ENCODE assay signal across 9 cellular contexts in the genomic region with DNA sequence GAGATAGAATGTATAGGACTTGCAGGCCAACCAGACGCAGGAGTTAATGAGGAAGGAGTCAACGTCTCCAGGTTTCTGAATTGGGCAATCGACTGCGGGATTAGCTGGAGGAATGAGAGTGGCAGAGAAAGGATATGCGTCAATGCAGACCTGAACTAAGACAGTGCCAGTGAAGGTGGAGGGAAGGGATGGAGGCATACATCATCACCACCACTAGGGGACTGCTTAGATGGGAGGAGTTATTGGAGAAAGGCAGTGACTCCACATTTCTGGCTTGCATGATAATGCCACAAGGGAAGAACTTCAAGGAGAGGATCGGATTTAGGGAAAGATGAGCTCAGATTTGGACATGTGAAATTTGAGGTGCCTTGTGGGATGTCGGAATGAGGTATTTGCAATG. TPM values are rescaled to one million over a fixed set of nuclear protein-coding genes. Genes with fewer than 3 reads are reported as not detected.
DNase-seq lines count a peak whose midpoint lies in the region; FAIRE-seq and TF ChIP-seq lines count a peak whose summit lies in the region.
"Had no signal": no experiment of that assay in that cellular context is flagged by ENCODE, and none has a peak within 500 bp of the region (broad histone marks: within the 10 kb centered on the region; RNA-seq: fewer than 3 reads in every experiment).

No MANE protein-coding gene starts in this region.

- no peak overlapping the region; the same call in 1 of the 2 replicates for H2BK5ac ChIP-seq in H1 (ENCODE audit: low read depth, low read length)

- no peak overlapping the region for H4K5ac ChIP-seq in H1 (ENCODE audit: insufficient read length, low read depth, low read length)

- WGBS in H1 (ENCODE audit: extremely low coverage in 1 of 2, insufficient coverage in 1 of 2, insufficient read length in 1 of 2, insufficient replicate concordance in 2 of 2, low coverage in 1 of 2, low lambda C conversion rate in 2 of 2, missing lambda C conversion rate in 1 of 2), 2 experiments: 81% methylated on average over 7 of the region's 7 CpGs; no CpG with 5 or more reads in 1 of the 2 experiments

- H3K9me3 ChIP-seq in HEK293 (ENCODE audit: control insufficient read depth, insufficient read depth, low read depth, low read length): no peaks in the 10 kb centered on the region
- no peaks in the 10 kb centered on the region for H3K9me3 ChIP-seq in H1 (ENCODE audit: insufficient read depth in 2 of 2, low read depth in 1 of 2, low read length in 1 of 2)

- H3K4me3 Mint-ChIP-seq in progenitor cell of endocrine pancreas (ENCODE audit: low read depth) (no peak overlapping the region), immature natural killer cell (no peak overlapping the region)
- no peak overlapping the region for H3K4me3 Mint-ChIP-seq in activated CD4-positive, alpha-beta T cell treated with anti-CD3 and anti-CD28 coated beads, Interleukin-2, amount 10 ng/mL, durations not matched to agents 24 days and 14 days

- H3K27me3 ChIP-seq in H1 (replicated peaks in 1 of 4; ENCODE audit: control insufficient read depth in 3 of 4, extremely low read depth in 1 of 4, insufficient read depth in 3 of 4, low read length in 3 of 4): no peaks in the 10 kb centered on the region

- peaks cover 1% of the 10 kb centered on the region for H3K36me3 Mint-ChIP-seq in progenitor cell of endocrine pancreas (ENCODE audit: insufficient read depth)
- no peaks in the 10 kb centered on the region for H3K36me3 Mint-ChIP-seq in immature natural killer cell
- H3K36me3 Mint-ChIP-seq in activated CD4-positive, alpha-beta T cell treated with anti-CD3 and anti-CD28 coated beads, Interleukin-2, amount 10 ng/mL, durations not matched to agents 24 days and 14 days (ENCODE audit: low read depth): no peaks in the 10 kb centered on the region

- H2AFZ ChIP-seq in H1 (ENCODE audit: low read length): no peak overlapping the region

- CTCF ChIA-PET in HEK293 (lab: Yijun Ruan, JAX): interaction anchor here (0.6 to 3.0 kb wide), 17 partner anchors 8 to 335 kb away, joined by 3 to 13 read pairs (median 4); no protein-coding TSS in a partner anchor
- CTCF ChIA-PET in H1 (lab: Charles Lee; ENCODE audit: partially characterized antibody): interaction anchor here (0.6 to 4.8 kb wide), 38 partner anchors 9 to 1303 kb away, joined by 3 to 64 read pairs (median 4); partner anchors contain the start of genes RPS6KC1 and VASH2

- no peak overlapping the region for H3K27ac Mint-ChIP-seq in progenitor cell of endocrine pancreas
- no peak overlapping the region for H3K27ac Mint-ChIP-seq in immature natural killer cell
- H3K27ac Mint-ChIP-seq in activated CD4-positive, alpha-beta T cell treated with anti-CD3 and anti-CD28 coated beads, Interleukin-2, amount 10 ng/mL, durations not matched to agents 24 days and 14 days: no peak overlapping the region

- H3K23me2 ChIP-seq in H1 (ENCODE audit: low read depth, low read length): no peaks in the 10 kb centered on the region

- TF ChIP-seq POLR2A in H1 (IDR thresholded peaks at IDR 0.05; ENCODE audit: control extremely low read depth in 1 of 2, low read depth in 2 of 2, low read length in 2 of 2): peak; percentile 52 to 65

- peaks cover 1 to 2% of the 10 kb centered on the region in 2 experiments for H4K20me1 ChIP-seq in H1 (replicated peaks in 1 of 2; ENCODE audit: control insufficient read depth in 1 of 2, insufficient read depth in 2 of 2, low read length in 2 of 2)

- TF ChIP-seq RAD21 in H1 (IDR thresholded peaks at IDR 0.05 in 1 of 2, conservative IDR thresholded peaks at IDR 0.05 in 1 of 2; ENCODE audit: low read depth in 2 of 2, low read length in 2 of 2): peak; percentile 28 to 42

- H3K4ac ChIP-seq in H1 (replicated peaks; ENCODE audit: insufficient read length, low read depth, low read length): no peak overlapping the region

- no peak for TF ChIP-seq EP300 in H1 (IDR thresholded peaks at IDR 0.05; ENCODE audit: borderline replicate concordance in 1 of 2, low read depth in 2 of 2, low read length in 2 of 2)

- H4K8ac ChIP-seq in H1 (ENCODE audit: extremely low read depth, insufficient read depth, low read length): no peak overlapping the region

- H3K4me1 ChIP-seq in HEK293 (ENCODE audit: control insufficient read depth, insufficient read depth, low read length) (no peaks in the 10 kb centered on the region), H1 (replicated peaks in 1 of 4; ENCODE audit: control insufficient read depth in 3 of 4, insufficient read depth in 4 of 4, low read length in 3 of 4) (peaks cover 0 to 20% (median 8%) of the 10 kb centered on the region in 4 experiments; a peak in 5 of 7 replicates)

- no peak overlapping the region for H2BK15ac ChIP-seq in H1 (ENCODE audit: low read length)

- H3K36me3 ChIP-seq in HEK293 (ENCODE audit: control insufficient read depth in 2 of 2, insufficient read depth in 1 of 2, low read length in 2 of 2) (no peaks in the 10 kb centered on the region), H1 (ENCODE audit: control insufficient read depth in 2 of 4, insufficient read depth in 4 of 4, low read length in 3 of 4) (peaks cover 36 to 95% (median 76%) of the 10 kb centered on the region in 4 experiments)

- H3K4me1 Mint-ChIP-seq in progenitor cell of endocrine pancreas (ENCODE audit: low read depth) (no peaks in the 10 kb centered on the region), immature natural killer cell (no peaks in the 10 kb centered on the region)
- H3K4me1 Mint-ChIP-seq in activated CD4-positive, alpha-beta T cell treated with anti-CD3 and anti-CD28 coated beads, Interleukin-2, amount 10 ng/mL, durations not matched to agents 24 days and 14 days: peaks cover 4% of the 10 kb centered on the region

- no peak overlapping the region for H2BK12ac ChIP-seq in H1 (ENCODE audit: low read depth, low read length)

- no peak overlapping the region for H3K18ac ChIP-seq in H1 (ENCODE audit: extremely low read depth, low read length)

- intact Hi-C loops in activated CD4-positive, alpha-beta T cell treated with anti-CD3 and anti-CD28 coated beads, Interleukin-2, amount 10 ng/mL, durations not matched to agents 24 days and 14 days (cut with micrococcal nuclease): no loop called here

- no peaks in the 10 kb centered on the region for H3K27me3 Mint-ChIP-seq in progenitor cell of endocrine pancreas
- H3K27me3 Mint-ChIP-seq in immature natural killer cell (ENCODE audit: low read depth in 3 of 3): peaks cover 0 to 9% (median 4%) of the 10 kb centered on the region in 3 donors
- peaks cover 26% of the 10 kb centered on the region for H3K27me3 Mint-ChIP-seq in activated CD4-positive, alpha-beta T cell treated with anti-CD3 and anti-CD28 coated beads, Interleukin-2, amount 10 ng/mL, durations not matched to agents 24 days and 14 days

- H2AK5ac ChIP-seq in H1 (ENCODE audit: low read depth, low read length): no peak overlapping the region

- no peaks in the 10 kb centered on the region for H3K9me3 Mint-ChIP-seq in progenitor cell of endocrine pancreas (ENCODE audit: low read depth)
- no peaks in the 10 kb centered on the region for H3K9me3 Mint-ChIP-seq in immature natural killer cell
- H3K9me3 Mint-ChIP-seq in activated CD4-positive, alpha-beta T cell treated with anti-CD3 and anti-CD28 coated beads, Interleukin-2, amount 10 ng/mL, durations not matched to agents 24 days and 14 days: no peaks in the 10 kb centered on the region

- peak; percentile 37 for DNase-seq in NCI-H1092 treated with DMSO at 0.1 percent for 48 hours (lab: John Stamatoyannopoulos, UW)
- no peak for DNase-seq in NCI-H1092 (lab: John Stamatoyannopoulos, UW)
- peak; percentile 78 for DNase-seq in NCI-H69 (lab: John Stamatoyannopoulos, UW)
- peak in 1 of 2 experiments; percentile 61 for DNase-seq in H1 (ENCODE audit: low read depth in 1 of 2, low spot score in 2 of 2)
- no peak for DNase-seq in progenitor cell of endocrine pancreas (ENCODE audit: low spot score, unreplicated experiment)
- DNase-seq in immature natural killer cell: no peak
- no peak for DNase-seq in activated CD4-positive, alpha-beta T cell treated with anti-CD3 and anti-CD28 coated beads, Interleukin-2, amount 10 ng/mL, durations not matched to agents 24 days and 14 days

- H3K4me2 ChIP-seq in H1 (ENCODE audit: insufficient read depth in 1 of 2, low read depth in 2 of 2, low read length in 2 of 2): peak overlapping the region in 1 of 2 experiments; percentile 12; a peak in 1 of 4 replicates

- H3K27ac ChIP-seq in HEK293 (ENCODE audit: extremely low read depth, low read depth, low read length) (no peak overlapping the region), H1 (ENCODE audit: low read depth, low read length) (peak overlapping the region; percentile 20)

- no peak overlapping the region for H3K56ac ChIP-seq in H1 (replicated peaks; ENCODE audit: insufficient read length, low read depth, low read length)

- peak; percentile 97 for FAIRE-seq in H1 (lab: Jason Lieb, UNC)
- FAIRE-seq: A204.1 had no signal

- POLR2A ChIA-PET in HEK293 (lab: Yijun Ruan, JAX) (interaction anchor here (0.6 to 1.5 kb wide), 2 partner anchors 17 to 128 kb away, joined by 3 read pairs; partner anchors contain the start of gene VASH2), H1 (lab: Charles Lee; ENCODE audit: partially characterized antibody) (interaction anchor here (0.7 to 12.7 kb wide), 26 partner anchors 9 to 359 kb away, joined by 3 to 240 read pairs (median 6); partner anchors contain the start of genes ATF3, FLVCR1 and VASH2)

- H3K14ac ChIP-seq in H1 (ENCODE audit: insufficient read length): no peak overlapping the region

- H3K4me3 ChIP-seq in HEK293 (ENCODE audit: low read depth, low read length) (no peak overlapping the region), H1 (ENCODE audit: extremely low read depth in 1 of 4, insufficient read depth in 2 of 4, low read depth in 3 of 4, low read length in 4 of 4) (no peak overlapping the region)

- H3K79me2 ChIP-seq in H1 (ENCODE audit: control insufficient read depth in 1 of 2, insufficient read depth in 2 of 2, low read length in 2 of 2): no peaks in the 10 kb centered on the region

- H3K79me1 ChIP-seq in H1 (ENCODE audit: low read depth, low read length): no peaks in the 10 kb centered on the region

- H2BK20ac ChIP-seq in H1 (ENCODE audit: low read length): no peak overlapping the region

- peak; percentile 31; the same call in 1 of the 2 replicates for TF ChIP-seq CTCF in HEK293 (tag by site-specific recombination; IDR thresholded peaks at IDR 0.05)
- TF ChIP-seq CTCF in H1 (IDR thresholded peaks at IDR 0.05; ENCODE audit: control extremely low read depth in 1 of 3, insufficient read depth in 1 of 3, low read depth in 1 of 3, low read length in 3 of 3): peak; percentile 54 to 96 (median 65)
- peak; percentile 55 for TF ChIP-seq CTCF in progenitor cell of endocrine pancreas (IDR thresholded peaks at IDR 0.05; ENCODE audit: unreplicated experiment)

- no peak overlapping the region for H2BK120ac ChIP-seq in H1 (replicated peaks; ENCODE audit: low read depth, low read length)

- no peak overlapping the region for H4K91ac ChIP-seq in H1 (replicated peaks; ENCODE audit: insufficient read length, low read length)

- no peak overlapping the region for H3K9ac ChIP-seq in H1 (replicated peaks in 1 of 4; ENCODE audit: extremely low read depth in 1 of 4, low read depth in 3 of 4, low read length in 3 of 4)

- H3K23ac ChIP-seq in H1 (ENCODE audit: insufficient read length): no peak overlapping the region

RNA-seq across cellular contexts. Expression of gene VASH2, which starts 17.4 kb away (rescaled TPM):
- 184 and 187 TPM in 2 replicates for total RNA-seq in H1 (2021; fragmentation: NEBNext Ultra II Directional; extraction: Animal tissue kit (Norgen Biotek cat#: 25700))
- polyA plus RNA-seq in H1 (2011; rRNA removed): 44.0 and 51.4 TPM in 2 replicates
- 58.3 TPM for polyA plus RNA-seq in H1 (2011; cell fraction: cytosol; rRNA removed)
- polyA plus RNA-seq in H1 (2011; cell fraction: nucleus; rRNA removed): 162 TPM
- 80.3 to 102 TPM (median 93.1 TPM) in 4 replicates for polyA plus RNA-seq in H1 (2012, experiment 1 of 2)
- 13.9 TPM for polyA plus RNA-seq in H1 (2012, experiment 2 of 2)
- polyA plus RNA-seq in H1 (2013, experiment 1 of 2): 125 TPM
- polyA plus RNA-seq in H1 (2013, experiment 2 of 2): 109 TPM
- polyA minus RNA-seq in H1 (2011; rRNA and poly(A)+ RNA removed): 145 and 147 TPM in 2 replicates
- 113 TPM for polyA minus RNA-seq in H1 (2011; cell fraction: cytosol; rRNA and poly(A)+ RNA removed)
- polyA minus RNA-seq in H1 (2011; cell fraction: nucleus; rRNA and poly(A)+ RNA removed): 237 TPM
- total RNA-seq in progenitor cell of endocrine pancreas: 15.8 and 17.8 TPM in 2 replicates
- polyA plus RNA-seq in immature natural killer cell: under 1 TPM in 1 of 3 donors, not detected in 2; 0.49 TPM
- 0.54 and 0.84 TPM in 2 replicates for total RNA-seq in activated CD4-positive, alpha-beta T cell treated with anti-CD3 and anti-CD28 coated beads, Interleukin-2, amount 10 ng/mL, durations not matched to agents 24 days and 14 days

RNA-seq across cellular contexts. Expression of gene ANGEL2, which starts 47.9 kb away (rescaled TPM):
- total RNA-seq in H1 (2021; fragmentation: NEBNext Ultra II Directional; extraction: Animal tissue kit (Norgen Biotek cat#: 25700)): 36.0 and 39.9 TPM in 2 replicates
- polyA plus RNA-seq in H1 (2011; rRNA removed): 15.7 and 18.1 TPM in 2 replicates
- 17.6 TPM for polyA plus RNA-seq in H1 (2011; cell fraction: cytosol; rRNA removed)
- 14.5 TPM for polyA plus RNA-seq in H1 (2011; cell fraction: nucleus; rRNA removed)
- polyA plus RNA-seq in H1 (2012, experiment 1 of 2): 17.1 to 25.9 TPM (median 19.9 TPM) in 4 replicates
- 3.5 TPM for polyA plus RNA-seq in H1 (2012, experiment 2 of 2)
- polyA plus RNA-seq in H1 (2013, experiment 1 of 2): 24.0 TPM
- polyA plus RNA-seq in H1 (2013, experiment 2 of 2): 20.7 TPM
- 29.8 and 44.0 TPM in 2 replicates for polyA minus RNA-seq in H1 (2011; rRNA and poly(A)+ RNA removed)
- polyA minus RNA-seq in H1 (2011; cell fraction: cytosol; rRNA and poly(A)+ RNA removed): 27.1 TPM
- polyA minus RNA-seq in H1 (2011; cell fraction: nucleus; rRNA and poly(A)+ RNA removed): 45.1 TPM
- 50.3 and 50.6 TPM in 2 replicates for total RNA-seq in progenitor cell of endocrine pancreas
- 10 to 100 TPM; 21.1 to 34.8 (median 22.8) TPM for polyA plus RNA-seq in immature natural killer cell
- 43.7 and 47.6 TPM in 2 replicates for total RNA-seq in activated CD4-positive, alpha-beta T cell treated with anti-CD3 and anti-CD28 coated beads, Interleukin-2, amount 10 ng/mL, durations not matched to agents 24 days and 14 days

Comparison
In these comparisons a context has a peak if more than half of its experiments do, and no peak if none do; other contexts are left out.
1. DNase-seq: peak in NCI-H1092 treated with DMSO at 0.1 percent for 48 hours (single experiment) and NCI-H69 (single experiment); none in NCI-H1092 (single experiment), progenitor cell of endocrine pancreas (single experiment), immature natural killer cell (0 of 3) and activated CD4-positive, alpha-beta T cell treated with anti-CD3 and anti-CD28 coated beads, Interleukin-2, amount 10 ng/mL, durations not matched to agents 24 days and 14 days (single experiment).
2. Peak in every context shown above with its lines, with median percentiles within 50 percentile points of each other: CTCF ChIP-seq.